Comparison of ENCODE assay signal across 24 cellular contexts in the genomic region with DNA sequence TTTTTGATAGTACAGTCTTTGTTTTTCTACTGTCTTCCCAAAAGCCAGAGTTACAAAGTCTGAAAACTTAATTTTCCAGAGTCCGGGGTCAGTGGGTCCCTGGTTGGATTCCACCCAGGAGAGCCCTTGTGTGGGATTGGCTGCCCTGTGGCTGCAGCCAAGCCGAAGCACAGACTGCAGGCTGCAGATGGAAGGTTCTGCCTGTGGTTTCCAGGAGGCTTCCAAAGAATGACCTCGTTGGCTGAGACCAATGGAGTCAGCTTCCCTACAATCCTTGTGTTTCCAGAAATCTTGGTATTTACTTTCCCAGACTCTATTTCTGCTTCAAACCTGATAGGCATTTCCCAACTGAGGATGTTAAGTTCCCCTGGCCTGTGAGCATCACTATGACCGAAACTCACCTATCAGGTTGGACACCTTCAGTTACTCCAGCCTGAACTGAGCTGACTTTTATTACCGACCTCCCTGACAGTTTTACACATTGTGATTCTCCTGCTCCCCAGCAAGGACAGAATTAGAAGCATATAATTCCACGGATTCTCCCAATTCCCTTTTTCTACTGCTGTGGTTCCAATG.
"Had no signal": no experiment of that assay in that cellular context is flagged by ENCODE, and none has a peak within 500 bp of the region (broad histone marks: within the 10 kb centered on the region; RNA-seq: fewer than 3 reads in every experiment).

No MANE protein-coding gene starts in this region.

- H3K36me3 ChIP-seq: adrenal gland, cardiac muscle cell had no signal

- H3K27ac ChIP-seq: adrenal gland, cardiac muscle cell, SK-N-MC, VCaP had no signal

- DNase-seq: activated CD4-positive, alpha-beta memory T cell treated with anti-CD3 and anti-CD28 coated beads, Interleukin-2, amount 10 ng/mL, durations not matched to agents 7 days and 5 days; activated CD4-positive, alpha-beta T cell treated with anti-CD3 and anti-CD28 coated beads, Interleukin-2, amount 50 U/mL, for 1 hour; activated CD4-positive, CD25-positive, alpha-beta regulatory T cell; activated naive CD4-positive, alpha-beta T cell treated with anti-CD3 and anti-CD28 coated beads, Interleukin-2, amount 50 U/mL, for 16 hours; activated naive CD8-positive, alpha-beta T cell treated with anti-CD3 and anti-CD28 coated beads, Interleukin-2, amount 10 ng/mL, durations not matched to agents 7 days and 5 days; activated T-cell treated with anti-CD3 and anti-CD28 coated beads for 4 hours; adrenal gland; anterior cingulate cortex; NCI-H1092; NCI-H1417; NCI-H1930; NCI-H2171; NCI-H2227 treated with DMSO at 0.1 percent for 48 hours; NCI-H526; NCI-H774; RPMI8226; T-cell; T-helper 2 cell; T1000 had no signal

- H3K27me3 ChIP-seq: adrenal gland, cardiac muscle cell had no signal

- H3K4me1 ChIP-seq: adrenal gland had no signal

- ATAC-seq: Panc1, Right ventricle myocardium inferior, T-cell had no signal

- H3K9me3 ChIP-seq: adrenal gland had no signal

- H3K4me3 ChIP-seq: adrenal gland, cardiac muscle cell, SK-N-MC had no signal
